In genomic region chr5:77180167-77181081, GRCh38 we compare ENCODE assay signal across 9 cellular contexts. TPM values are rescaled to one million over a fixed set of nuclear protein-coding genes. Genes with fewer than 3 reads are reported as not detected.
DNase-seq lines count a peak whose midpoint lies in the region; TF ChIP-seq lines count a peak whose summit lies in the region.
"Had no signal": no experiment of that assay in that cellular context is flagged by ENCODE, and none has a peak within 500 bp of the region (broad histone marks: within the 10 kb centered on the region; RNA-seq: fewer than 3 reads in every experiment).

No MANE protein-coding gene starts in this region.

- CTCF ChIA-PET in MCF 10A (lab: Yijun Ruan, JAX) (interaction anchor here (0.5 kb wide), 1 partner anchor 37 kb away, joined by 3 read pairs; no protein-coding TSS in a partner anchor), HEK293T (lab: Yijun Ruan, JAX) (no interaction called here)

- no peaks in the 10 kb centered on the region for H3K36me3 ChIP-seq in vagina

- H3K9me3 ChIP-seq in vagina, result no peaks in the 10 kb centered on the region

- intact Hi-C loops in MCF 10A (cut with micrococcal nuclease), result no loop called here
- intact Hi-C loops in dendritic cell treated with granulocyte-macrophage colony-stimulating factor and Interleukin-4, amounts not matched to agents 40 ng/mL and 50 ng/mL, for 4 days (cut with micrococcal nuclease), result no loop called here
- intact Hi-C loops in vagina (cut with DNase I), result no loop called here

- TF ChIP-seq CTCF in MCF 10A (IDR thresholded peaks at IDR 0.05; ENCODE audit: unreplicated experiment) (no peak), mesothelial cell of epicardium (IDR thresholded peaks at IDR 0.05; ENCODE audit: unreplicated experiment) (no peak), vagina (IDR thresholded peaks at IDR 0.05) (no peak)

- H3K27me3 Mint-ChIP-seq in MCF 10A (ENCODE audit: insufficient read depth, unreplicated experiment) (no peaks in the 10 kb centered on the region), mesothelial cell of epicardium (ENCODE audit: low read depth) (peaks cover 57% of the 10 kb centered on the region)
- peaks cover 47% of the 10 kb centered on the region for H3K27me3 Mint-ChIP-seq in dendritic cell treated with granulocyte-macrophage colony-stimulating factor and Interleukin-4, amounts not matched to agents 40 ng/mL and 50 ng/mL, for 4 days

- peaks cover 15% of the 10 kb centered on the region for H3K4me1 ChIP-seq in vagina

- H3K4me3 Mint-ChIP-seq in MCF 10A (ENCODE audit: unreplicated experiment) (no peak overlapping the region), mesothelial cell of epicardium (peak overlapping the region; percentile 69)
- H3K4me3 Mint-ChIP-seq in dendritic cell treated with granulocyte-macrophage colony-stimulating factor and Interleukin-4, amounts not matched to agents 40 ng/mL and 50 ng/mL, for 4 days, result peak overlapping the region; percentile 40

- POLR2A ChIA-PET in MCF 10A (lab: Yijun Ruan, JAX) (interaction anchor here (0.8 kb wide), 1 partner anchor 12 kb away, joined by 3 read pairs; no protein-coding TSS in a partner anchor), HEK293T (lab: Yijun Ruan, JAX) (no interaction called here)

- BruUV-seq in MCF 10A (replicated peaks; lab: Mats Ljungman, UMichigan), result no TSS peak

- DNase-seq in T47D (ENCODE audit: low read depth in 1 of 2, low spot score in 1 of 2), result peak; percentile 40 to 60
- no peak for DNase-seq in MCF 10A (ENCODE audit: unreplicated experiment)
- peak in 1 of 2 experiments; percentile 59 for DNase-seq in mesothelial cell of epicardium (ENCODE audit: low spot score in 2 of 2, unreplicated experiment in 2 of 2)
- DNase-seq in vagina (ENCODE audit: extremely low spot score in 2 of 2), result no peak
- DNase-seq in NCI-H82 treated with DMSO at 0.1 percent for 48 hours (lab: John Stamatoyannopoulos, UW; ENCODE audit: unreplicated experiment), result no peak
- DNase-seq in MV-4-11 (lab: John Stamatoyannopoulos, UW), result no peak
- no peak for DNase-seq in HEK293T (ENCODE audit: extremely low spot score)

- H3K9me3 Mint-ChIP-seq in MCF 10A (ENCODE audit: unreplicated experiment) (no peaks in the 10 kb centered on the region), mesothelial cell of epicardium (no peaks in the 10 kb centered on the region)
- no peaks in the 10 kb centered on the region for H3K9me3 Mint-ChIP-seq in dendritic cell treated with granulocyte-macrophage colony-stimulating factor and Interleukin-4, amounts not matched to agents 40 ng/mL and 50 ng/mL, for 4 days
- H3K9me3 Mint-ChIP-seq: T-cell had no signal

- in situ Hi-C loops in T47D (cut with HindIII; ENCODE audit: low pct_unique_long_range_greater_than_20kb, low sequenced_read_pairs), result no loop called here

- no peaks in the 10 kb centered on the region for H3K4me1 Mint-ChIP-seq in MCF 10A (ENCODE audit: insufficient read depth, unreplicated experiment)
- H3K4me1 Mint-ChIP-seq in dendritic cell treated with granulocyte-macrophage colony-stimulating factor and Interleukin-4, amounts not matched to agents 40 ng/mL and 50 ng/mL, for 4 days (ENCODE audit: low read depth), result peaks cover 10% of the 10 kb centered on the region
- H3K4me1 Mint-ChIP-seq in mesothelial cell of epicardium, result peaks cover 6% of the 10 kb centered on the region

- H3K36me3 Mint-ChIP-seq in MCF 10A (ENCODE audit: insufficient read depth, unreplicated experiment) (no peaks in the 10 kb centered on the region), mesothelial cell of epicardium (no peaks in the 10 kb centered on the region)
- no peaks in the 10 kb centered on the region for H3K36me3 Mint-ChIP-seq in dendritic cell treated with granulocyte-macrophage colony-stimulating factor and Interleukin-4, amounts not matched to agents 40 ng/mL and 50 ng/mL, for 4 days (ENCODE audit: low read depth)
- H3K36me3 Mint-ChIP-seq: T-cell had no signal

- TF ChIP-seq POLR2A in vagina (IDR thresholded peaks at IDR 0.05), result no peak

- H3K4me3 ChIP-seq in vagina, result peak overlapping the region; percentile 52 to 55

- peak overlapping the region; percentile 30 for H3K27ac ChIP-seq in vagina

- no peak overlapping the region for H3K27ac Mint-ChIP-seq in MCF 10A (ENCODE audit: low read depth, unreplicated experiment)
- H3K27ac Mint-ChIP-seq in dendritic cell treated with granulocyte-macrophage colony-stimulating factor and Interleukin-4, amounts not matched to agents 40 ng/mL and 50 ng/mL, for 4 days, result no peak overlapping the region
- H3K27ac Mint-ChIP-seq in mesothelial cell of epicardium, result no peak overlapping the region
- H3K27ac Mint-ChIP-seq: T-cell had no signal

- H3K27me3 ChIP-seq in vagina, result no peaks in the 10 kb centered on the region

TF ChIP-seq in HEK293T, 16 proteins besides CTCF, POLR2A, EP300 and RAD21:
- TF ChIP-seq TARDBP (IDR thresholded peaks at IDR 0.05) (no peak), ZNF384 (IDR thresholded peaks at IDR 0.05) (no peak), L3MBTL2 (conservative IDR thresholded peaks at IDR 0.05) (no peak), SP1 (IDR thresholded peaks at IDR 0.05) (no peak), BHLHE40 (IDR thresholded peaks at IDR 0.05; ENCODE audit: borderline replicate concordance) (no peak), SUZ12 (IDR thresholded peaks at IDR 0.05) (no peak), CTBP1 (IDR thresholded peaks at IDR 0.05; ENCODE audit: borderline replicate concordance) (no peak), ELF4 (IDR thresholded peaks at IDR 0.05) (no peak), NFRKB (IDR thresholded peaks at IDR 0.05) (no peak), FOXM1 (IDR thresholded peaks at IDR 0.05; ENCODE audit: borderline replicate concordance) (no peak), FOXK2 (IDR thresholded peaks at IDR 0.05) (no peak), PKNOX1 (IDR thresholded peaks at IDR 0.05) (no peak), LEF1 (IDR thresholded peaks at IDR 0.05; ENCODE audit: borderline replicate concordance) (no peak), HDGF (IDR thresholded peaks at IDR 0.05; ENCODE audit: borderline replicate concordance) (no peak), FOXA1 (IDR thresholded peaks at IDR 0.05) (no peak), ARNT (IDR thresholded peaks at IDR 0.05) (no peak)

RNA-seq across cellular contexts. Expression of gene PDE8B, which starts 30.1 kb away (rescaled TPM):
- total RNA-seq in MCF 10A (2022) (0.05 TPM in 1 of 2 replicates, not detected in the other), mesothelial cell of epicardium (2.9 to 4.8 TPM (median 4.3 TPM) in 3 replicates), vagina (5.9 TPM)

Comparison
In these comparisons a context has a peak if more than half of its experiments do, and no peak if none do; other contexts are left out.
1. DNase-seq: peak in T47D (2 of 2); none in MCF 10A (single experiment), vagina (0 of 2), NCI-H82 treated with DMSO at 0.1 percent for 48 hours (single experiment), MV-4-11 (single experiment) and HEK293T (single experiment).